ENCODE assay signal across 18 cellular contexts in genomic region chr9:127179633-127180401, GRCh38. TPM values are rescaled to one million over a fixed set of nuclear protein-coding genes. Genes with fewer than 3 reads are reported as not detected.
DNase-seq lines count a peak whose midpoint lies in the region; ATAC-seq and TF ChIP-seq lines count a peak whose summit lies in the region.
"Had no signal": no experiment of that assay in that cellular context is flagged by ENCODE, and none has a peak within 500 bp of the region (broad histone marks: within the 10 kb centered on the region; RNA-seq: fewer than 3 reads in every experiment).

No MANE protein-coding gene starts in this region.

- TF ChIP-seq CTCF in chondrocyte (IDR thresholded peaks at IDR 0.05) (no peak), lower lobe of right lung (IDR thresholded peaks at IDR 0.05) (no peak), testis (IDR thresholded peaks at IDR 0.05) (no peak)
- TF ChIP-seq CTCF in activated CD8-positive, alpha-beta T cell treated with anti-CD3 and anti-CD28 coated beads for 36 hours (IDR thresholded peaks at IDR 0.05), result no peak

- WGBS in testis, 2 donors, result 82 to 84% methylated on average over 13 to 15 of the region's 15 CpGs

- peak; percentile 2 for DNase-seq in activated gamma-delta T cell treated with Interleukin-2 at 50 U/mL for 16 hours
- no peak for DNase-seq in activated gamma-delta T cell (lab: John Stamatoyannopoulos, UW)
- DNase-seq in chondrocyte (ENCODE audit: low spot score), result peak; percentile 43
- peak; percentile 29 for DNase-seq in lower lobe of right lung
- peak; percentile 27 for DNase-seq in testis
- DNase-seq in stimulated activated CD4-positive, alpha-beta T cell treated with anti-CD3 and anti-CD28 coated beads, Interleukin-4, amount 100 ng/mL, for 4 hours, result no peak
- DNase-seq in activated CD8-positive, alpha-beta T cell treated with anti-CD3 and anti-CD28 coated beads for 36 hours, result no peak
- no peak for DNase-seq in effector CD8-positive, alpha-beta T cell (lab: John Stamatoyannopoulos, UW)
- DNase-seq: activated CD4-positive, alpha-beta T cell treated with anti-CD3 and anti-CD28 coated beads for 1 hour; activated T-cell treated with anti-CD3 and anti-CD28 coated beads for 4 hours; amniotic stem cell; mucosa of descending colon; NCI-H187; NCI-H524 treated with DMSO at 0.1 percent for 48 hours; stimulated activated CD4-positive, alpha-beta T cell treated with anti-CD3 and anti-CD28 coated beads, Interleukin-1b, Interleukin-23, amount 100 ng/mL, for 48 hours; SW 1271; trophoblast cell had no signal

- H3K9me3 Mint-ChIP-seq in chondrocyte (ENCODE audit: low read depth), result no peaks in the 10 kb centered on the region
- H3K9me3 Mint-ChIP-seq in activated CD8-positive, alpha-beta T cell treated with anti-CD3 and anti-CD28 coated beads for 36 hours, result no peaks in the 10 kb centered on the region

- POLR2A ChIA-PET in activated CD8-positive, alpha-beta T cell treated with anti-CD3 and anti-CD28 coated beads for 36 hours (lab: Charles Lee), result no interaction called here

- H3K27ac Mint-ChIP-seq in chondrocyte (ENCODE audit: unreplicated experiment), result peak overlapping the region; percentile 91
- no peak overlapping the region for H3K27ac Mint-ChIP-seq in activated CD8-positive, alpha-beta T cell treated with anti-CD3 and anti-CD28 coated beads for 36 hours

- no peaks in the 10 kb centered on the region for H3K27me3 Mint-ChIP-seq in chondrocyte (ENCODE audit: low read depth)
- no peaks in the 10 kb centered on the region for H3K27me3 Mint-ChIP-seq in activated CD8-positive, alpha-beta T cell treated with anti-CD3 and anti-CD28 coated beads for 36 hours

- peaks cover 11% of the 10 kb centered on the region for H3K4me1 ChIP-seq in lower lobe of right lung
- peaks cover 17% of the 10 kb centered on the region for H3K4me1 ChIP-seq in testis

- TF ChIP-seq POLR2A in testis (IDR thresholded peaks at IDR 0.05), result no peak

- H3K36me3 ChIP-seq in lower lobe of right lung, result no peaks in the 10 kb centered on the region
- no peaks in the 10 kb centered on the region for H3K36me3 ChIP-seq in testis (ENCODE audit: low read depth, missing control alignments)

- H3K27ac ChIP-seq in lower lobe of right lung (no peak overlapping the region), testis (no peak overlapping the region)

- H3K9me3 ChIP-seq in lower lobe of right lung (no peaks in the 10 kb centered on the region), testis (no peaks in the 10 kb centered on the region)
- H3K9me3 ChIP-seq: mucosa of descending colon had no signal

- CTCF ChIA-PET in activated CD8-positive, alpha-beta T cell treated with anti-CD3 and anti-CD28 coated beads for 36 hours (lab: Charles Lee), result interaction anchor here (1.2 kb wide), 1 partner anchor 51 kb away, joined by 3 read pairs; no protein-coding TSS in a partner anchor

- H3K4me1 Mint-ChIP-seq in chondrocyte (ENCODE audit: low read depth), result peaks cover 47% of the 10 kb centered on the region
- peaks cover 2% of the 10 kb centered on the region for H3K4me1 Mint-ChIP-seq in activated CD8-positive, alpha-beta T cell treated with anti-CD3 and anti-CD28 coated beads for 36 hours (ENCODE audit: low read depth)

- no peaks in the 10 kb centered on the region for H3K27me3 ChIP-seq in lower lobe of right lung (ENCODE audit: low read depth)
- H3K27me3 ChIP-seq in testis, result no peaks in the 10 kb centered on the region
- H3K27me3 ChIP-seq: dorsolateral prefrontal cortex had no signal

- H3K4me3 Mint-ChIP-seq in chondrocyte (ENCODE audit: unreplicated experiment), result peak overlapping the region; percentile 9
- H3K4me3 Mint-ChIP-seq in activated CD8-positive, alpha-beta T cell treated with anti-CD3 and anti-CD28 coated beads for 36 hours, result no peak overlapping the region

- intact Hi-C loops in lower lobe of right lung (cut with DNase I) (no loop called here), testis (cut with DNase I; ENCODE audit: low total_unique reads) (no loop called here)
- intact Hi-C loops in activated CD8-positive, alpha-beta T cell treated with anti-CD3 and anti-CD28 coated beads for 36 hours (cut with micrococcal nuclease), result no loop called here

- ATAC-seq in lower lobe of right lung, result no peak
- no peak for ATAC-seq in activated CD8-positive, alpha-beta T cell treated with anti-CD3 and anti-CD28 coated beads for 36 hours
- ATAC-seq: mucosa of descending colon had no signal

- H3K36me3 Mint-ChIP-seq in chondrocyte (ENCODE audit: low read depth), result no peaks in the 10 kb centered on the region
- no peaks in the 10 kb centered on the region for H3K36me3 Mint-ChIP-seq in activated CD8-positive, alpha-beta T cell treated with anti-CD3 and anti-CD28 coated beads for 36 hours (ENCODE audit: low read depth)

- H3K4me3 ChIP-seq in lower lobe of right lung, result no peak overlapping the region
- no peak overlapping the region for H3K4me3 ChIP-seq in testis
- H3K4me3 ChIP-seq: dorsolateral prefrontal cortex, mucosa of descending colon had no signal

RNA-seq across cellular contexts. Expression of gene ANGPTL2, which starts 57.4 kb away (rescaled TPM):
- total RNA-seq in chondrocyte, result 26.7 to 39.7 TPM (median 39.0 TPM) in 3 replicates
- 11.4 TPM for total RNA-seq in lower lobe of right lung
- 1 to 10 TPM; 2.4 TPM for total RNA-seq in testis
- polyA plus RNA-seq in testis (ENCODE audit: insufficient read depth, low read depth, low replicate concordance), result 30.7 TPM
- total RNA-seq in activated CD8-positive, alpha-beta T cell treated with anti-CD3 and anti-CD28 coated beads for 36 hours, result not detected

Comparison
In these comparisons a context has a peak if more than half of its experiments do, and no peak if none do; other contexts are left out.
1. DNase-seq: peak in activated gamma-delta T cell treated with Interleukin-2 at 50 U/mL for 16 hours (single experiment), chondrocyte (single experiment), lower lobe of right lung (single experiment) and testis (single experiment); none in activated gamma-delta T cell (single experiment), stimulated activated CD4-positive, alpha-beta T cell treated with anti-CD3 and anti-CD28 coated beads, Interleukin-4, amount 100 ng/mL, for 4 hours (0 of 2), activated CD8-positive, alpha-beta T cell treated with anti-CD3 and anti-CD28 coated beads for 36 hours (single experiment) and effector CD8-positive, alpha-beta T cell (single experiment).